Comparison of ENCODE assay signal across 16 cellular contexts in the genomic region with DNA sequence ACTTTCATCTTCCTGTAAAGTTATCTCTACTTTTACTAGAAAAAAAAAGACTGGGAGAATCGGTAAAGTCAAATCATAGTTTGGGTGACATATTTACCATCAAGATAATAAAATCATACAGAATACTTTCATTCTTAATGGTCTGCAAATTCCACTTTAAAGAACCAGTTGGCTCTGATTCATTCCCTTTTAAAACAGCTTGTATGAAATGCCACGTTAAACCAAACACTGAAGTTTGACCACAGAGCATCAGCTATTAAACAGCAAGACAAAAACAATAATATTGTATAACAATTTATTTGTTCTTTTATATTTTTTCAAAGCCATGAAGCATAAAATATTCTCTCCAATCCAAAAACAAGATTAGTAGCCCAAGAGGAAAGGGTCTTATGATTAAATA.
"Had no signal": no experiment of that assay in that cellular context is flagged by ENCODE, and none has a peak within 500 bp of the region (broad histone marks: within the 10 kb centered on the region; RNA-seq: fewer than 3 reads in every experiment).

No MANE protein-coding gene starts in this region.

- H3K9me3 ChIP-seq: lower lobe of right lung, sigmoid colon had no signal

- H3K4me3 ChIP-seq: coronary artery, gastrocnemius medialis, heart right ventricle, lower lobe of right lung, neural progenitor cell, sigmoid colon had no signal

- H3K9me3 Mint-ChIP-seq: activated naive CD8-positive, alpha-beta T cell treated with anti-CD3 and anti-CD28 coated beads, Interleukin-2, amount 50 U/mL, for 24 hours; activated T-helper 17 cell treated with anti-CD3 and anti-CD28 coated beads, Interleukin-2, amount 50 U/mL, for 72 hours; naive B cell; neural progenitor cell; stimulated activated effector memory CD8-positive, alpha-beta T cell treated with anti-CD3 and anti-CD28 coated beads, Interleukin-12 subunit alpha, Interleukin-12 subunit beta, amount 100 ng/mL, for 72 hours had no signal

- H3K36me3 Mint-ChIP-seq: naive B cell; neural progenitor cell; stimulated activated effector memory CD8-positive, alpha-beta T cell treated with anti-CD3 and anti-CD28 coated beads, Interleukin-12 subunit alpha, Interleukin-12 subunit beta, amount 100 ng/mL, for 72 hours had no signal

- H3K4me1 Mint-ChIP-seq: activated naive CD8-positive, alpha-beta T cell treated with anti-CD3 and anti-CD28 coated beads, Interleukin-2, amount 50 U/mL, for 24 hours; activated T-helper 17 cell treated with anti-CD3 and anti-CD28 coated beads, Interleukin-2, amount 50 U/mL, for 72 hours; naive B cell; neural progenitor cell; stimulated activated effector memory CD8-positive, alpha-beta T cell treated with anti-CD3 and anti-CD28 coated beads, Interleukin-12 subunit alpha, Interleukin-12 subunit beta, amount 100 ng/mL, for 72 hours had no signal

- H3K4me2 ChIP-seq: neural progenitor cell had no signal

- H3K27ac ChIP-seq: coronary artery, gastrocnemius medialis, heart right ventricle, lower lobe of right lung, neural progenitor cell, parathyroid adenoma, sigmoid colon had no signal

- H3K4me3 Mint-ChIP-seq: activated naive CD8-positive, alpha-beta T cell treated with anti-CD3 and anti-CD28 coated beads, Interleukin-2, amount 50 U/mL, for 24 hours; activated T-helper 17 cell treated with anti-CD3 and anti-CD28 coated beads, Interleukin-2, amount 50 U/mL, for 72 hours; naive B cell; neural progenitor cell; stimulated activated effector memory CD8-positive, alpha-beta T cell treated with anti-CD3 and anti-CD28 coated beads, Interleukin-12 subunit alpha, Interleukin-12 subunit beta, amount 100 ng/mL, for 72 hours had no signal

- H3K27me3 ChIP-seq: gastrocnemius medialis, heart right ventricle, neural progenitor cell, sigmoid colon had no signal

- H3K27me3 Mint-ChIP-seq: activated naive CD8-positive, alpha-beta T cell treated with anti-CD3 and anti-CD28 coated beads, Interleukin-2, amount 50 U/mL, for 24 hours; naive B cell had no signal

- H3K9ac ChIP-seq: neural progenitor cell, parathyroid adenoma had no signal

- H3K4me1 ChIP-seq: gastrocnemius medialis, lower lobe of right lung, neural progenitor cell, parathyroid adenoma had no signal

- H3K36me3 ChIP-seq: gastrocnemius medialis, heart right ventricle, lower lobe of right lung, neural progenitor cell, sigmoid colon had no signal

- DNase-seq: activated CD4-positive, alpha-beta T cell treated with anti-CD3 and anti-CD28 coated beads, Interleukin-2, amount 50 U/mL, for 4 hours; activated CD4-positive, CD25-positive, alpha-beta regulatory T cell treated with anti-CD3 and anti-CD28 coated beads, Interleukin-2, amount 50 U/mL, for 72 hours; activated naive CD4-positive, alpha-beta T cell treated with Interleukin-2 at 50 U/mL for 16 hours; activated naive CD8-positive, alpha-beta T cell treated with anti-CD3 and anti-CD28 coated beads, Interleukin-2, amount 50 U/mL, for 24 hours; effector CD8-positive, alpha-beta T cell; gastrocnemius medialis; heart right ventricle; left colon; lower lobe of right lung; naive B cell; sigmoid colon had no signal

- H3K79me2 ChIP-seq: parathyroid adenoma had no signal

- H3K27ac Mint-ChIP-seq: activated naive CD8-positive, alpha-beta T cell treated with anti-CD3 and anti-CD28 coated beads, Interleukin-2, amount 50 U/mL, for 24 hours; activated T-helper 17 cell treated with anti-CD3 and anti-CD28 coated beads, Interleukin-2, amount 50 U/mL, for 72 hours; naive B cell; neural progenitor cell; stimulated activated effector memory CD8-positive, alpha-beta T cell treated with anti-CD3 and anti-CD28 coated beads, Interleukin-12 subunit alpha, Interleukin-12 subunit beta, amount 100 ng/mL, for 72 hours had no signal

- H2AFZ ChIP-seq: neural progenitor cell, parathyroid adenoma had no signal
